Comparison of ENCODE assay signal across 10 cellular contexts in genomic region chr17:4175921-4176802, GRCh38. TPM values are rescaled to one million over a fixed set of nuclear protein-coding genes. Genes with fewer than 3 reads are reported as not detected.
DNase-seq lines count a peak whose midpoint lies in the region; ATAC-seq and TF ChIP-seq lines count a peak whose summit lies in the region.
"Had no signal": no experiment of that assay in that cellular context is flagged by ENCODE, and none has a peak within 500 bp of the region (broad histone marks: within the 10 kb centered on the region; RNA-seq: fewer than 3 reads in every experiment).

No MANE protein-coding gene starts in this region.

- H3K9me3 Mint-ChIP-seq in endothelial cell (ENCODE audit: unreplicated experiment): no peaks in the 10 kb centered on the region
- H3K9me3 Mint-ChIP-seq: neural crest cell had no signal

- peaks cover 5% of the 10 kb centered on the region for H3K27me3 Mint-ChIP-seq in endothelial cell (ENCODE audit: unreplicated experiment)

- DNase-seq in HFF-Myc (ENCODE audit: extremely low read depth, low read depth) (peak; percentile 67), endothelial cell (ENCODE audit: low spot score) (no peak), putamen (ENCODE audit: low spot score) (no peak)
- peak; percentile 15 to 16 for DNase-seq in activated CD8-positive, alpha-beta memory T cell treated with anti-CD3 and anti-CD28 coated beads for 1 hour (ENCODE audit: extremely low read depth in 1 of 2, low read depth in 1 of 2)
- DNase-seq in stimulated activated CD4-positive, alpha-beta T cell treated with anti-CD3 and anti-CD28 coated beads, TNF-alpha, amount 100 ng/mL, for 24 hours (ENCODE audit: low read depth in 3 of 3): peak in 2 of 3 experiments; percentile 6 to 27

- H3K36me3 Mint-ChIP-seq in endothelial cell (ENCODE audit: low read depth, unreplicated experiment): peaks cover 58% of the 10 kb centered on the region

- ATAC-seq in HG02852 (IDR thresholded peaks at IDR 0.05; ENCODE audit: unreplicated experiment): no peak
- no peak for ATAC-seq in GM21526 (IDR thresholded peaks at IDR 0.05; ENCODE audit: low FRiP score, unreplicated experiment)
- ATAC-seq in GM18907 (IDR thresholded peaks at IDR 0.05; ENCODE audit: unreplicated experiment): no peak

- TF ChIP-seq CTCF in HFF-Myc (IDR thresholded peaks at IDR 0.05; ENCODE audit: low read depth, low read length, missing control alignments) (no peak), endothelial cell (IDR thresholded peaks at IDR 0.05; ENCODE audit: unreplicated experiment) (no peak)

- no peak overlapping the region for H3K4me3 ChIP-seq in HFF-Myc (replicated peaks; ENCODE audit: low read depth, low read length)
- H3K4me3 ChIP-seq: suprapubic skin had no signal

- peak overlapping the region; percentile 14 for H3K27ac Mint-ChIP-seq in endothelial cell (ENCODE audit: unreplicated experiment)

- H3K4me3 Mint-ChIP-seq in endothelial cell (ENCODE audit: unreplicated experiment): peak overlapping the region; percentile 6
- H3K4me3 Mint-ChIP-seq: neural crest cell had no signal

- H3K4me1 Mint-ChIP-seq in endothelial cell (ENCODE audit: unreplicated experiment): no peaks in the 10 kb centered on the region
- H3K4me1 Mint-ChIP-seq: neural crest cell had no signal

RNA-seq across cellular contexts. Expression of gene CYB5D2, which starts 33.2 kb away (rescaled TPM):
- total RNA-seq in endothelial cell (ENCODE audit: unreplicated experiment): 29.9 TPM

RNA-seq across cellular contexts. Expression of gene ZZEF1, which starts 33.3 kb away (rescaled TPM):
- 43.3 TPM for total RNA-seq in endothelial cell (ENCODE audit: unreplicated experiment)

Comparison
In these comparisons a context has a peak if more than half of its experiments do, and no peak if none do; other contexts are left out.
1. DNase-seq: peak in HFF-Myc (single experiment), activated CD8-positive, alpha-beta memory T cell treated with anti-CD3 and anti-CD28 coated beads for 1 hour (2 of 2) and stimulated activated CD4-positive, alpha-beta T cell treated with anti-CD3 and anti-CD28 coated beads, TNF-alpha, amount 100 ng/mL, for 24 hours (2 of 3); none in endothelial cell (single experiment) and putamen (single experiment).